8 cellular contexts compared by ENCODE assay signal in genomic region chr6:80165143-80165542, GRCh38. TPM values are rescaled to one million over a fixed set of nuclear protein-coding genes. Genes with fewer than 3 reads are reported as not detected.
DNase-seq lines count a peak whose midpoint lies in the region; ATAC-seq and TF ChIP-seq lines count a peak whose summit lies in the region.

No MANE protein-coding gene starts in this region.

- TF ChIP-seq CTCF in transverse colon (IDR thresholded peaks at IDR 0.05) (no peak), vagina (IDR thresholded peaks at IDR 0.05) (no peak)

- H3K36me3 ChIP-seq in transverse colon (peaks cover 0 to 4% (median 0%) of the 10 kb centered on the region in 4 donors), vagina (no peaks in the 10 kb centered on the region)

- H3K27me3 Mint-ChIP-seq in activated naive CD8-positive, alpha-beta T cell treated with anti-CD3 and anti-CD28 coated beads, Interleukin-2, amount 10 ng/mL, durations not matched to agents 7 days and 5 days: no peaks in the 10 kb centered on the region

- POLR2A ChIA-PET in activated naive CD8-positive, alpha-beta T cell treated with anti-CD3 and anti-CD28 coated beads, Interleukin-2, amount 10 ng/mL, durations not matched to agents 7 days and 5 days (lab: Charles Lee): no interaction called here

- no peak for TF ChIP-seq EP300 in transverse colon (IDR thresholded peaks at IDR 0.05; ENCODE audit: low read depth)

- no peaks in the 10 kb centered on the region for H3K27me3 ChIP-seq in transverse colon
- no peaks in the 10 kb centered on the region for H3K27me3 ChIP-seq in vagina

- no peak for TF ChIP-seq POLR2A in transverse colon (IDR thresholded peaks at IDR 0.05)
- no peak for TF ChIP-seq POLR2A in vagina (IDR thresholded peaks at IDR 0.05)

- in situ Hi-C loops in transverse colon (cut with MboI; ENCODE audit: low pct_ligation_motif_present in 1 of 4, low pct_unique_long_range_greater_than_20kb in 1 of 4, low sequenced_read_pairs in 3 of 4): no loop called here

- peak; percentile 84 for DNase-seq in ELR (ENCODE audit: low read depth)
- no peak for DNase-seq in activated naive CD8-positive, alpha-beta T cell treated with anti-CD3 and anti-CD28 coated beads, Interleukin-2, amount 10 ng/mL, durations not matched to agents 7 days and 5 days
- DNase-seq in transverse colon: no peak
- no peak for DNase-seq in vagina (ENCODE audit: extremely low spot score in 2 of 2)
- no peak for DNase-seq in NCI-H345 treated with DMSO at 0.1 percent for 48 hours (lab: John Stamatoyannopoulos, UW; ENCODE audit: unreplicated experiment)
- DNase-seq in HUDEP-2 (lab: John Stamatoyannopoulos, UW; ENCODE audit: unreplicated experiment in 76 of 76): no peak

- ATAC-seq in GM21381 (IDR thresholded peaks at IDR 0.05; ENCODE audit: unreplicated experiment): peak; percentile 97
- peak; percentile 94 for ATAC-seq in HG03558 (IDR thresholded peaks at IDR 0.05; ENCODE audit: extremely low read depth, unreplicated experiment)
- peak; percentile 73 for ATAC-seq in activated naive CD8-positive, alpha-beta T cell treated with anti-CD3 and anti-CD28 coated beads, Interleukin-2, amount 10 ng/mL, durations not matched to agents 7 days and 5 days (ENCODE audit: low read depth)

- WGBS in transverse colon (ENCODE audit: low coverage in 1 of 2), 2 donors: 63 to 65% methylated on average over 2 to 3 of the region's 3 CpGs

- H3K4me3 ChIP-seq in transverse colon: no peak overlapping the region
- H3K4me3 ChIP-seq in vagina: no peak overlapping the region

- intact Hi-C loops in transverse colon (cut with DNase I; ENCODE audit: low total_unique reads) (no loop called here), vagina (cut with DNase I) (no loop called here)

- peak overlapping the region; percentile 47 for H3K4me3 Mint-ChIP-seq in activated naive CD8-positive, alpha-beta T cell treated with anti-CD3 and anti-CD28 coated beads, Interleukin-2, amount 10 ng/mL, durations not matched to agents 7 days and 5 days

- H3K4me1 Mint-ChIP-seq in activated naive CD8-positive, alpha-beta T cell treated with anti-CD3 and anti-CD28 coated beads, Interleukin-2, amount 10 ng/mL, durations not matched to agents 7 days and 5 days: peaks cover 11% of the 10 kb centered on the region

- no peaks in the 10 kb centered on the region for H3K9me3 Mint-ChIP-seq in activated naive CD8-positive, alpha-beta T cell treated with anti-CD3 and anti-CD28 coated beads, Interleukin-2, amount 10 ng/mL, durations not matched to agents 7 days and 5 days

- peaks cover 0 to 7% (median 2%) of the 10 kb centered on the region in 4 donors for H3K4me1 ChIP-seq in transverse colon
- peaks cover 4% of the 10 kb centered on the region for H3K4me1 ChIP-seq in vagina

- H3K27ac ChIP-seq in transverse colon (no peak overlapping the region), vagina (no peak overlapping the region)

- H3K27ac Mint-ChIP-seq in activated naive CD8-positive, alpha-beta T cell treated with anti-CD3 and anti-CD28 coated beads, Interleukin-2, amount 10 ng/mL, durations not matched to agents 7 days and 5 days: peak overlapping the region; percentile 42

- H3K9me3 ChIP-seq in transverse colon (no peaks in the 10 kb centered on the region), vagina (no peaks in the 10 kb centered on the region)

- peaks cover 9% of the 10 kb centered on the region for H3K36me3 Mint-ChIP-seq in activated naive CD8-positive, alpha-beta T cell treated with anti-CD3 and anti-CD28 coated beads, Interleukin-2, amount 10 ng/mL, durations not matched to agents 7 days and 5 days

RNA-seq across cellular contexts. Expression of gene BCKDHB, which starts 58.7 kb away (rescaled TPM):
- total RNA-seq in activated naive CD8-positive, alpha-beta T cell treated with anti-CD3 and anti-CD28 coated beads, Interleukin-2, amount 10 ng/mL, durations not matched to agents 7 days and 5 days: 10 to 100 TPM; 18.8 to 20.6 TPM
- total RNA-seq in transverse colon (10 to 100 TPM; 10.9 to 32.9 (median 29.7) TPM), vagina (16.2 TPM)
